Comparison of ENCODE assay signal across 8 cellular contexts in genomic region chr17:66541461-66542182, GRCh38.
DNase-seq lines count a peak whose midpoint lies in the region; ATAC-seq and TF ChIP-seq lines count a peak whose summit lies in the region.

No MANE protein-coding gene starts in this region.

- no peak for ATAC-seq in CD8-positive, alpha-beta T cell
- ATAC-seq in GM19395 (IDR thresholded peaks at IDR 0.05; ENCODE audit: unreplicated experiment) (peak; percentile 93), HG03432 (IDR thresholded peaks at IDR 0.05; ENCODE audit: unreplicated experiment) (peak; percentile 83)

- H3K27me3 ChIP-seq in CD8-positive, alpha-beta T cell (ENCODE audit: insufficient read depth, low read length), result no peaks in the 10 kb centered on the region
- no peaks in the 10 kb centered on the region for H3K27me3 ChIP-seq in osteoblast (ENCODE audit: insufficient read depth, low read length)
- H3K27me3 ChIP-seq in esophagus squamous epithelium, result no peaks in the 10 kb centered on the region

- peak overlapping the region; percentile 49 for H3K4me2 ChIP-seq in osteoblast (ENCODE audit: insufficient read depth, low read length)

- no peaks in the 10 kb centered on the region for H4K20me1 ChIP-seq in osteoblast (ENCODE audit: insufficient read depth, low read length)

- H2AFZ ChIP-seq in osteoblast (ENCODE audit: low read length), result no peak overlapping the region

- H3K9me3 ChIP-seq in CD8-positive, alpha-beta T cell (ENCODE audit: low read length), result no peaks in the 10 kb centered on the region
- no peaks in the 10 kb centered on the region for H3K9me3 ChIP-seq in osteoblast (ENCODE audit: low read depth, low read length)
- no peaks in the 10 kb centered on the region for H3K9me3 ChIP-seq in esophagus squamous epithelium

- peaks cover 8% of the 10 kb centered on the region for H3K36me3 Mint-ChIP-seq in CD8-positive, alpha-beta T cell

- no peak overlapping the region for H3K4me3 ChIP-seq in CD8-positive, alpha-beta T cell (ENCODE audit: low read depth, low read length)
- H3K4me3 ChIP-seq in osteoblast (ENCODE audit: insufficient read depth, low read length), result no peak overlapping the region
- H3K4me3 ChIP-seq in esophagus squamous epithelium, result no peak overlapping the region

- no peaks in the 10 kb centered on the region for H3K36me3 ChIP-seq in CD8-positive, alpha-beta T cell (ENCODE audit: insufficient read depth, low read length)
- H3K36me3 ChIP-seq in osteoblast (ENCODE audit: insufficient read depth, low read length), result no peaks in the 10 kb centered on the region
- no peaks in the 10 kb centered on the region for H3K36me3 ChIP-seq in esophagus squamous epithelium

- TF ChIP-seq POLR2A in esophagus squamous epithelium (IDR thresholded peaks at IDR 0.05), result no peak

- peak overlapping the region; percentile 53 for H3K27ac Mint-ChIP-seq in CD8-positive, alpha-beta T cell

- intact Hi-C loops in CD8-positive, alpha-beta T cell (cut with DNase I, micrococcal nuclease), result no loop called here
- intact Hi-C loops in esophagus squamous epithelium (cut with DNase I), result no loop called here

- peak overlapping the region; percentile 27 for H3K4me3 Mint-ChIP-seq in CD8-positive, alpha-beta T cell

- peaks cover 69% of the 10 kb centered on the region for H3K4me1 Mint-ChIP-seq in CD8-positive, alpha-beta T cell (ENCODE audit: low read depth)

- POLR2A ChIA-PET in CD8-positive, alpha-beta T cell (lab: Charles Lee), result interaction anchor here (1.0 to 1.5 kb wide), 2 partner anchors 10 to 11 kb away, joined by 4 to 5 read pairs; no protein-coding TSS in a partner anchor

- H3K27ac ChIP-seq in CD8-positive, alpha-beta T cell (ENCODE audit: low read depth, low read length), result no peak overlapping the region
- H3K27ac ChIP-seq in osteoblast (ENCODE audit: low read depth, low read length) (peak overlapping the region; percentile 92), esophagus squamous epithelium (peak overlapping the region in 2 of 4 donors; percentile 5 to 47)

- peaks cover 5% of the 10 kb centered on the region for H3K9me3 Mint-ChIP-seq in CD8-positive, alpha-beta T cell

- DNase-seq in CD8-positive, alpha-beta T cell, result no peak
- peak; percentile 90 for DNase-seq in amniotic epithelial cell (ENCODE audit: low read depth)
- peak; percentile 63 for DNase-seq in osteoblast (ENCODE audit: insufficient read length, low spot score, missing footprints)
- DNase-seq in esophagus squamous epithelium (lab: John Stamatoyannopoulos, UW), result no peak
- no peak for DNase-seq in dermis blood vessel endothelial cell
- DNase-seq in DMS53 (lab: John Stamatoyannopoulos, UW), result no peak

- TF ChIP-seq CTCF in CD8-positive, alpha-beta T cell (IDR thresholded peaks at IDR 0.05), result no peak
- no peak for TF ChIP-seq CTCF in osteoblast (IDR thresholded peaks at IDR 0.05; ENCODE audit: extremely low read depth, low read depth, low read length)
- TF ChIP-seq CTCF in esophagus squamous epithelium (IDR thresholded peaks at IDR 0.05), result no peak

- CTCF ChIA-PET in CD8-positive, alpha-beta T cell (lab: Charles Lee), result interaction anchor here (2.3 kb wide), 1 partner anchor 25 kb away, joined by 9 read pairs; no protein-coding TSS in a partner anchor

- peaks cover 44% of the 10 kb centered on the region for H3K79me2 ChIP-seq in osteoblast (ENCODE audit: insufficient read depth, low read length)

- peaks cover 47% of the 10 kb centered on the region for H3K4me1 ChIP-seq in CD8-positive, alpha-beta T cell (ENCODE audit: insufficient read depth, low read length)
- H3K4me1 ChIP-seq in osteoblast (ENCODE audit: insufficient read depth, low read length), result peaks cover 66% of the 10 kb centered on the region
- H3K4me1 ChIP-seq in esophagus squamous epithelium, result peaks cover 0 to 29% (median 8%) of the 10 kb centered on the region in 3 donors

- no peaks in the 10 kb centered on the region for H3K27me3 Mint-ChIP-seq in CD8-positive, alpha-beta T cell (ENCODE audit: low read depth)

- 47 to 69% methylated on average over 9 of the region's 9 CpGs for WGBS in esophagus squamous epithelium, 2 donors

Comparison
In these comparisons a context has a peak if more than half of its experiments do, and no peak if none do; other contexts are left out.
1. DNase-seq: peak in amniotic epithelial cell (single experiment) and osteoblast (single experiment); none in CD8-positive, alpha-beta T cell (0 of 7), esophagus squamous epithelium (single experiment), dermis blood vessel endothelial cell (single experiment) and DMS53 (single experiment).